ENCODE assay signal across 8 cellular contexts in the genomic region with DNA sequence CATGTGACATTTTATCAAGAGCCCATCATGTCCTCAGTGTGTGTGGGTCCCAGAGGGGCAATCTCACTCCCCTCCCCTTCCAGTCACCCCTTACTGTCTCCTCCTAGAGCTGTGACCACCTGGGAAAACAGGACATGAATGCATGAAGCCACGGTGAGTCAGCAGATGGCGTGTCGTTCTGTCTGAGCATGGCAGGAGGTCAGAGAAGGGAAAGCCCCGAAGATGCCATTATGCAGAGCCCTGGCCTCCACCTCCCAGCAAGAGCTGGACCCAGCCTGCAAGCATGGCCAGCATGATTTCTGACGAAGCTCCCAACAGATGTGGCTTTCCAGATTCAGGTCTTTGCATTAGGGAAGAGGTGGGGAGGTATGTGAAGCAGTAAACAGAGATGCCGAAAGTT.
DNase-seq lines count a peak whose midpoint lies in the region; ATAC-seq lines count a peak whose summit lies in the region.

No MANE protein-coding gene starts in this region.

- no peak overlapping the region for H3K4me3 ChIP-seq in right cardiac atrium (ENCODE audit: low read length)

- peak overlapping the region; percentile 81 for H3K4me3 Mint-ChIP-seq in memory B cell

- H3K4me1 ChIP-seq in right cardiac atrium (ENCODE audit: control insufficient read depth, insufficient read depth, low read length): no peaks in the 10 kb centered on the region

- no peaks in the 10 kb centered on the region for H3K9me3 Mint-ChIP-seq in memory B cell

- H3K9me3 ChIP-seq in right cardiac atrium (ENCODE audit: control insufficient read depth, low read length): no peaks in the 10 kb centered on the region

- H3K36me3 Mint-ChIP-seq in memory B cell: no peaks in the 10 kb centered on the region

- H3K27ac Mint-ChIP-seq in memory B cell: peak overlapping the region; percentile 97

- H3K4me1 Mint-ChIP-seq in memory B cell: peaks cover 47% of the 10 kb centered on the region

- WGBS in right cardiac atrium: 29% methylated on average over 6 of the region's 6 CpGs

- no peaks in the 10 kb centered on the region for H3K27me3 ChIP-seq in right cardiac atrium (ENCODE audit: control insufficient read depth, insufficient read depth)

- H3K27ac ChIP-seq in right cardiac atrium (ENCODE audit: low read length): no peak overlapping the region

- intact Hi-C loops in right cardiac atrium (cut with DNase I): no loop called here

- peak; percentile 47 for ATAC-seq in GM18517 (IDR thresholded peaks at IDR 0.05; ENCODE audit: unreplicated experiment)
- ATAC-seq in HG02610 (IDR thresholded peaks at IDR 0.05; ENCODE audit: unreplicated experiment): peak; percentile 47
- ATAC-seq in memory B cell (ENCODE audit: low read depth): peak; percentile 37
- ATAC-seq in right cardiac atrium: no peak

- DNase-seq in NCI-H82 (lab: John Stamatoyannopoulos, UW): peak; percentile 64
- DNase-seq in memory B cell (ENCODE audit: low spot score in 2 of 2): peak in 1 of 2 donors; percentile 42
- DNase-seq in amniotic stem cell (lab: John Stamatoyannopoulos, UW): no peak
- no peak for DNase-seq in right cardiac atrium
- no peak for DNase-seq in NCI-H1092 treated with DMSO at 0.1 percent for 48 hours (lab: John Stamatoyannopoulos, UW)
- no peak for DNase-seq in stimulated activated CD4-positive, alpha-beta T cell treated with anti-CD3 and anti-CD28 coated beads, Interleukin-1b, Interleukin-23, amount 100 ng/mL, for 48 hours

- no peaks in the 10 kb centered on the region for H3K27me3 Mint-ChIP-seq in memory B cell

Comparison
In these comparisons a context has a peak if more than half of its experiments do, and no peak if none do; other contexts are left out.
1. ATAC-seq: peak in GM18517 (single experiment), HG02610 (single experiment) and memory B cell (single experiment); none in right cardiac atrium (0 of 2).